1 cellular context compared by ENCODE assay signal in the genomic region with DNA sequence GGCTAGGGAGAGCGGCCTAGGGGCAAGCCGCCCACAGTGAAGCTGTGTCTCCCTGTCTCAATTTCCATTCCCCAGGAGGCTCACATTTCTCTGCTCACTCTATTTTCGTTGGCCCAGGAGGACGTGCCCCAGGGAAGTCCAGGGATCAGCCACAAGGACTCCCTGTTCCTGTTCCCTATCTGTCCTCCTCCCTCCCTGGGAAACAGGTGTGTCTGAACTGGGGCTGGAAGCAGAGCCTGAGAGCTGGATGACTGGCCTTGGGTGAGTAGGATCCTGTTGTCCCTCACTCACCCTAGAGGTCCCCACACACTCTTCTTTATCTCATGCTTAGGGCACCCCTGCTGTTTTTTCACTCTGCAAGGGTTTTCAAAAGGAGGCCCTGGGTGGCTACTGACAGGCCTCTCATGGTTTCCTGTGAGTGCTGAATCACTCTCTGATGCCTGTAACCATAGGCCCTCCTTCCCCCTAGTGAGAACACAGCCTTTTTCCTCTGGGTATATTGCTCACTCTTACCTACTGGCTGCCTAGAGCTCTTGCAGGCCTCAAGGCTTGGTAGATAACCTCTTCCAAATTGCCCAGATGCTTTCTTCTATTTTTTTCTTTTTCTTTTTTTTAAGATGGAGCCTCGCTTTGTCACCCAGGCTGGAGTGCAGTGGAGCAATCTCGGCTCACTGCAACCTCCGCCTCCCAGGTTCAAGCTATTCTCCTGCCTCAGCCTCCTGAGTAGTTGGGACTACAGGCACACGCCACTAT.
TF ChIP-seq lines count a peak whose summit lies in the region.

No MANE protein-coding gene starts in this region.

TF ChIP-seq in K562, 482 proteins besides CTCF, POLR2A, EP300 and RAD21 (continues in another document):
- peak in 2 of 3 experiments; percentile 30 to 67 for TF ChIP-seq YY1 (IDR thresholded peaks at IDR 0.05; ENCODE audit: borderline replicate concordance in 1 of 3, control insufficient read depth in 1 of 3, extremely low read depth in 1 of 3, insufficient read depth in 3 of 3, insufficient read length in 1 of 3, insufficient replicate concordance in 2 of 3, low read depth in 1 of 3, low read length in 2 of 3)
- peak; percentile 51 to 57; a peak in 3 of 4 replicates for TF ChIP-seq FOXK2 (conservative IDR thresholded peaks at IDR 0.05 in 1 of 2, IDR thresholded peaks at IDR 0.05 in 1 of 2; ENCODE audit: low read depth in 2 of 2)
- TF ChIP-seq GATAD2A (IDR thresholded peaks at IDR 0.05), result peak; percentile 34; the same call in 1 of the 2 replicates
- TF ChIP-seq GTF2A2 (tag; IDR thresholded peaks at IDR 0.05), result 0 out of 2 replicates have a peak, but pooled peaks have one; percentile 43
- peak; percentile 31; the same call in 1 of the 2 replicates for TF ChIP-seq KLF16 (IDR thresholded peaks at IDR 0.05)
- TF ChIP-seq TEAD4 (IDR thresholded peaks at IDR 0.05; ENCODE audit: low read length), result peak; percentile 27; the same call in 1 of the 2 replicates
- no peak for TF ChIP-seq TEAD4 (CRISPR knock-in tag; IDR thresholded peaks at IDR 0.05; ENCODE audit: borderline replicate concordance)
- TF ChIP-seq, protein P1, sequence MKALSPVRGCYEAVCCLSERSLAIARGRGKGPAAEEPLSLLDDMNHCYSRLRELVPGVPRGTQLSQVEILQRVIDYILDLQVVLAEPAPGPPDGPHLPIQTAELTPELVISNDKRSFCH (CRISPR knock-in tag; IDR thresholded peaks at IDR 0.05), result no peak
- TF ChIP-seq, protein P1 (tag; IDR thresholded peaks at IDR 0.05), result 0 out of 2 replicates have a peak, but pooled peaks have one; percentile 19
- no peak for TF ChIP-seq ZFPM2 (CRISPR knock-in tag; IDR thresholded peaks at IDR 0.05)
- 0 out of 2 replicates have a peak, but pooled peaks have one; percentile 7 for TF ChIP-seq STAT5A (IDR thresholded peaks at IDR 0.05; ENCODE audit: borderline replicate concordance, low read length)
- TF ChIP-seq, protein P2, sequence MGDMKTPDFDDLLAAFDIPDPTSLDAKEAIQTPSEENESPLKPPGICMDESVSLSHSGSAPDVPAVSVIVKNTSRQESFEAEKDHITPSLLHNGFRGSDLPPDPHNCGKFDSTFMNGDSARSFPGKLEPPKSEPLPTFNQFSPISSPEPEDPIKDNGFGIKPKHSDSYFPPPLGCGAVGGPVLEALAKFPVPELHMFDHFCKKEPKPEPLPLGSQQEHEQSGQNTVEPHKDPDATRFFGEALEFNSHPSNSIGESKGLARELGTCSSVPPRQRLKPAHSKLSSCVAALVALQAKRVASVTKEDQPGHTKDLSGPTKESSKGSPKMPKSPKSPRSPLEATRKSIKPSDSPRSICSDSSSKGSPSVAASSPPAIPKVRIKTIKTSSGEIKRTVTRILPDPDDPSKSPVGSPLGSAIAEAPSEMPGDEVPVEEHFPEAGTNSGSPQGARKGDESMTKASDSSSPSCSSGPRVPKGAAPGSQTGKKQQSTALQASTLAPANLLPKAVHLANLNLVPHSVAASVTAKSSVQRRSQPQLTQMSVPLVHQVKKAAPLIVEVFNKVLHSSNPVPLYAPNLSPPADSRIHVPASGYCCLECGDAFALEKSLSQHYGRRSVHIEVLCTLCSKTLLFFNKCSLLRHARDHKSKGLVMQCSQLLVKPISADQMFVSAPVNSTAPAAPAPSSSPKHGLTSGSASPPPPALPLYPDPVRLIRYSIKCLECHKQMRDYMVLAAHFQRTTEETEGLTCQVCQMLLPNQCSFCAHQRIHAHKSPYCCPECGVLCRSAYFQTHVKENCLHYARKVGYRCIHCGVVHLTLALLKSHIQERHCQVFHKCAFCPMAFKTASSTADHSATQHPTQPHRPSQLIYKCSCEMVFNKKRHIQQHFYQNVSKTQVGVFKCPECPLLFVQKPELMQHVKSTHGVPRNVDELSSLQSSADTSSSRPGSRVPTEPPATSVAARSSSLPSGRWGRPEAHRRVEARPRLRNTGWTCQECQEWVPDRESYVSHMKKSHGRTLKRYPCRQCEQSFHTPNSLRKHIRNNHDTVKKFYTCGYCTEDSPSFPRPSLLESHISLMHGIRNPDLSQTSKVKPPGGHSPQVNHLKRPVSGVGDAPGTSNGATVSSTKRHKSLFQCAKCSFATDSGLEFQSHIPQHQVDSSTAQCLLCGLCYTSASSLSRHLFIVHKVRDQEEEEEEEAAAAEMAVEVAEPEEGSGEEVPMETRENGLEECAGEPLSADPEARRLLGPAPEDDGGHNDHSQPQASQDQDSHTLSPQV (IDR thresholded peaks at IDR 0.05), result peak; percentile 98
- peak; percentile 60 for TF ChIP-seq KDM5B (IDR thresholded peaks at IDR 0.05; ENCODE audit: insufficient replicate concordance, low read depth, low read length)
- peak in 1 of 2 experiments; percentile 68; a peak in 3 of 4 replicates for TF ChIP-seq MAZ (CRISPR knock-in tag; conservative IDR thresholded peaks at IDR 0.05 in 1 of 2, IDR thresholded peaks at IDR 0.05 in 1 of 2)
- TF ChIP-seq, protein P3, sequence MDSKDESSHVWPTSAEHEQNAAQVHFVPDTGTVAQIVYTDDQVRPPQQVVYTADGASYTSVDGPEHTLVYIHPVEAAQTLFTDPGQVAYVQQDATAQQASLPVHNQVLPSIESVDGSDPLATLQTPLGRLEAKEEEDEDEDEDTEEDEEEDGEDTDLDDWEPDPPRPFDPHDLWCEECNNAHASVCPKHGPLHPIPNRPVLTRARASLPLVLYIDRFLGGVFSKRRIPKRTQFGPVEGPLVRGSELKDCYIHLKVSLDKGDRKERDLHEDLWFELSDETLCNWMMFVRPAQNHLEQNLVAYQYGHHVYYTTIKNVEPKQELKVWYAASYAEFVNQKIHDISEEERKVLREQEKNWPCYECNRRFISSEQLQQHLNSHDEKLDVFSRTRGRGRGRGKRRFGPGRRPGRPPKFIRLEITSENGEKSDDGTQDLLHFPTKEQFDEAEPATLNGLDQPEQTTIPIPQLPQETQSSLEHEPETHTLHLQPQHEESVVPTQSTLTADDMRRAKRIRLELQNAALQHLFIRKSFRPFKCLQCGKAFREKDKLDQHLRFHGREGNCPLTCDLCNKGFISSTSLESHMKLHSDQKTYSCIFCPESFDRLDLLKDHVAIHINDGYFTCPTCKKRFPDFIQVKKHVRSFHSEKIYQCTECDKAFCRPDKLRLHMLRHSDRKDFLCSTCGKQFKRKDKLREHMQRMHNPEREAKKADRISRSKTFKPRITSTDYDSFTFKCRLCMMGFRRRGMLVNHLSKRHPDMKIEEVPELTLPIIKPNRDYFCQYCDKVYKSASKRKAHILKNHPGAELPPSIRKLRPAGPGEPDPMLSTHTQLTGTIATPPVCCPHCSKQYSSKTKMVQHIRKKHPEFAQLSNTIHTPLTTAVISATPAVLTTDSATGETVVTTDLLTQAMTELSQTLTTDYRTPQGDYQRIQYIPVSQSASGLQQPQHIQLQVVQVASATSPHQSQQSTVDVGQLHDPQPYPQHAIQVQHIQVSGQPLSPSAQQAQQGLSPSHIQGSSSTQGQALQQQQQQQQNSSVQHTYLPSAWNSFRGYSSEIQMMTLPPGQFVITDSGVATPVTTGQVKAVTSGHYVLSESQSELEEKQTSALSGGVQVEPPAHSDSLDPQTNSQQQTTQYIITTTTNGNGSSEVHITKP (IDR thresholded peaks at IDR 0.05; ENCODE audit: partially characterized antibody), result peak; percentile 68
- TF ChIP-seq, protein P4, sequence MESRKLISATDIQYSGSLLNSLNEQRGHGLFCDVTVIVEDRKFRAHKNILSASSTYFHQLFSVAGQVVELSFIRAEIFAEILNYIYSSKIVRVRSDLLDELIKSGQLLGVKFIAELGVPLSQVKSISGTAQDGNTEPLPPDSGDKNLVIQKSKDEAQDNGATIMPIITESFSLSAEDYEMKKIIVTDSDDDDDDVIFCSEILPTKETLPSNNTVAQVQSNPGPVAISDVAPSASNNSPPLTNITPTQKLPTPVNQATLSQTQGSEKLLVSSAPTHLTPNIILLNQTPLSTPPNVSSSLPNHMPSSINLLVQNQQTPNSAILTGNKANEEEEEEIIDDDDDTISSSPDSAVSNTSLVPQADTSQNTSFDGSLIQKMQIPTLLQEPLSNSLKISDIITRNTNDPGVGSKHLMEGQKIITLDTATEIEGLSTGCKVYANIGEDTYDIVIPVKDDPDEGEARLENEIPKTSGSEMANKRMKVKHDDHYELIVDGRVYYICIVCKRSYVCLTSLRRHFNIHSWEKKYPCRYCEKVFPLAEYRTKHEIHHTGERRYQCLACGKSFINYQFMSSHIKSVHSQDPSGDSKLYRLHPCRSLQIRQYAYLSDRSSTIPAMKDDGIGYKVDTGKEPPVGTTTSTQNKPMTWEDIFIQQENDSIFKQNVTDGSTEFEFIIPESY (CRISPR knock-in tag; IDR thresholded peaks at IDR 0.05), result no peak
- peak; percentile 45; the same call in 1 of the 2 replicates for TF ChIP-seq TCF3 (CRISPR knock-in tag; IDR thresholded peaks at IDR 0.05)
- TF ChIP-seq MAFF (IDR thresholded peaks at IDR 0.05; ENCODE audit: low read length), result peak; percentile 90
- TF ChIP-seq, protein P5, sequence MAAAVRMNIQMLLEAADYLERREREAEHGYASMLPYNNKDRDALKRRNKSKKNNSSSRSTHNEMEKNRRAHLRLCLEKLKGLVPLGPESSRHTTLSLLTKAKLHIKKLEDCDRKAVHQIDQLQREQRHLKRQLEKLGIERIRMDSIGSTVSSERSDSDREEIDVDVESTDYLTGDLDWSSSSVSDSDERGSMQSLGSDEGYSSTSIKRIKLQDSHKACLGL (CRISPR knock-in tag; IDR thresholded peaks at IDR 0.05; ENCODE audit: borderline replicate concordance, poor library complexity, severe bottlenecking), result no peak
- no peak for TF ChIP-seq HOXB6 (CRISPR knock-in tag; IDR thresholded peaks at IDR 0.05; ENCODE audit: borderline replicate concordance)
- peak in 1 of 2 experiments; percentile 20; a peak in 2 of 4 replicates for TF ChIP-seq KDM1A (IDR thresholded peaks at IDR 0.05)
- TF ChIP-seq HSF4 (CRISPR knock-in tag; IDR thresholded peaks at IDR 0.05; ENCODE audit: borderline replicate concordance), result no peak
- TF ChIP-seq, protein P6, sequence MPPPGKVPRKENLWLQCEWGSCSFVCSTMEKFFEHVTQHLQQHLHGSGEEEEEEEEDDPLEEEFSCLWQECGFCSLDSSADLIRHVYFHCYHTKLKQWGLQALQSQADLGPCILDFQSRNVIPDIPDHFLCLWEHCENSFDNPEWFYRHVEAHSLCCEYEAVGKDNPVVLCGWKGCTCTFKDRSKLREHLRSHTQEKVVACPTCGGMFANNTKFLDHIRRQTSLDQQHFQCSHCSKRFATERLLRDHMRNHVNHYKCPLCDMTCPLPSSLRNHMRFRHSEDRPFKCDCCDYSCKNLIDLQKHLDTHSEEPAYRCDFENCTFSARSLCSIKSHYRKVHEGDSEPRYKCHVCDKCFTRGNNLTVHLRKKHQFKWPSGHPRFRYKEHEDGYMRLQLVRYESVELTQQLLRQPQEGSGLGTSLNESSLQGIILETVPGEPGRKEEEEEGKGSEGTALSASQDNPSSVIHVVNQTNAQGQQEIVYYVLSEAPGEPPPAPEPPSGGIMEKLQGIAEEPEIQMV (tag; conservative IDR thresholded peaks at IDR 0.05; ENCODE audit: low read depth), result peak; percentile 25; the same call in 1 of the 2 replicates
- peak in 1 of 2 experiments; percentile 78; a peak in 2 of 4 replicates for TF ChIP-seq RCOR1 (IDR thresholded peaks at IDR 0.05; ENCODE audit: borderline replicate concordance in 1 of 2, low read depth in 2 of 2, low read length in 2 of 2)
- TF ChIP-seq NR4A1 (CRISPR knock-in tag; IDR thresholded peaks at IDR 0.05), result no peak
- TF ChIP-seq NR4A1 (tag; IDR thresholded peaks at IDR 0.05), result peak; percentile 41; the same call in 1 of the 2 replicates
- peak; percentile 73; the same call in 1 of the 2 replicates for TF ChIP-seq HDAC2 (IDR thresholded peaks at IDR 0.05)
- peak in 1 of 2 experiments; percentile 47; a peak in 1 of 4 replicates for TF ChIP-seq TEAD1 (CRISPR knock-in tag; IDR thresholded peaks at IDR 0.05)
- TF ChIP-seq TRIM24 (IDR thresholded peaks at IDR 0.05), result peak in 1 of 2 experiments; percentile 42; a peak in 2 of 4 replicates
- TF ChIP-seq BRD9 (IDR thresholded peaks at IDR 0.05; ENCODE audit: low read depth, partially characterized antibody), result peak; percentile 68
- peak; percentile 89 for TF ChIP-seq MAFK (IDR thresholded peaks at IDR 0.05; ENCODE audit: low read length)
- no peak for TF ChIP-seq ZNF445 (CRISPR knock-in tag; IDR thresholded peaks at IDR 0.05; ENCODE audit: low read depth)
- TF ChIP-seq ZNF707 (CRISPR knock-in tag; conservative IDR thresholded peaks at IDR 0.05), result no peak
- TF ChIP-seq CEBPG (CRISPR knock-in tag; IDR thresholded peaks at IDR 0.05), result no peak
- peak in 1 of 2 experiments; percentile 37; a peak in 2 of 4 replicates for TF ChIP-seq CEBPG (tag; conservative IDR thresholded peaks at IDR 0.05 in 1 of 2, IDR thresholded peaks at IDR 0.05 in 1 of 2)
- TF ChIP-seq, protein P7, sequence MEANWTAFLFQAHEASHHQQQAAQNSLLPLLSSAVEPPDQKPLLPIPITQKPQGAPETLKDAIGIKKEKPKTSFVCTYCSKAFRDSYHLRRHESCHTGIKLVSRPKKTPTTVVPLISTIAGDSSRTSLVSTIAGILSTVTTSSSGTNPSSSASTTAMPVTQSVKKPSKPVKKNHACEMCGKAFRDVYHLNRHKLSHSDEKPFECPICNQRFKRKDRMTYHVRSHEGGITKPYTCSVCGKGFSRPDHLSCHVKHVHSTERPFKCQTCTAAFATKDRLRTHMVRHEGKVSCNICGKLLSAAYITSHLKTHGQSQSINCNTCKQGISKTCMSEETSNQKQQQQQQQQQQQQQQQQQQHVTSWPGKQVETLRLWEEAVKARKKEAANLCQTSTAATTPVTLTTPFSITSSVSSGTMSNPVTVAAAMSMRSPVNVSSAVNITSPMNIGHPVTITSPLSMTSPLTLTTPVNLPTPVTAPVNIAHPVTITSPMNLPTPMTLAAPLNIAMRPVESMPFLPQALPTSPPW (CRISPR knock-in tag; IDR thresholded peaks at IDR 0.05), result peak; percentile 62
- peak; percentile 59 for TF ChIP-seq CBFA2T3 (IDR thresholded peaks at IDR 0.05)
- TF ChIP-seq, protein P8, sequence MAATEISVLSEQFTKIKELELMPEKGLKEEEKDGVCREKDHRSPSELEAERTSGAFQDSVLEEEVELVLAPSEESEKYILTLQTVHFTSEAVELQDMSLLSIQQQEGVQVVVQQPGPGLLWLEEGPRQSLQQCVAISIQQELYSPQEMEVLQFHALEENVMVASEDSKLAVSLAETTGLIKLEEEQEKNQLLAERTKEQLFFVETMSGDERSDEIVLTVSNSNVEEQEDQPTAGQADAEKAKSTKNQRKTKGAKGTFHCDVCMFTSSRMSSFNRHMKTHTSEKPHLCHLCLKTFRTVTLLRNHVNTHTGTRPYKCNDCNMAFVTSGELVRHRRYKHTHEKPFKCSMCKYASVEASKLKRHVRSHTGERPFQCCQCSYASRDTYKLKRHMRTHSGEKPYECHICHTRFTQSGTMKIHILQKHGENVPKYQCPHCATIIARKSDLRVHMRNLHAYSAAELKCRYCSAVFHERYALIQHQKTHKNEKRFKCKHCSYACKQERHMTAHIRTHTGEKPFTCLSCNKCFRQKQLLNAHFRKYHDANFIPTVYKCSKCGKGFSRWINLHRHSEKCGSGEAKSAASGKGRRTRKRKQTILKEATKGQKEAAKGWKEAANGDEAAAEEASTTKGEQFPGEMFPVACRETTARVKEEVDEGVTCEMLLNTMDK (IDR thresholded peaks at IDR 0.05; ENCODE audit: borderline replicate concordance, insufficient read depth, low read depth, low read length, poor library complexity, severe bottlenecking), result no peak
- TF ChIP-seq CHD1 (IDR thresholded peaks at IDR 0.05; ENCODE audit: low read length), result peak; percentile 19
- no peak for TF ChIP-seq ZBTB1 (CRISPR knock-in tag; IDR thresholded peaks at IDR 0.05; ENCODE audit: borderline replicate concordance, low read depth)
- TF ChIP-seq NFIC (IDR thresholded peaks at IDR 0.05), result 0 out of 2 replicates have a peak, but pooled peaks have one; percentile 5
